Comparison of ENCODE assay signal across 1 cellular context in the genomic region with DNA sequence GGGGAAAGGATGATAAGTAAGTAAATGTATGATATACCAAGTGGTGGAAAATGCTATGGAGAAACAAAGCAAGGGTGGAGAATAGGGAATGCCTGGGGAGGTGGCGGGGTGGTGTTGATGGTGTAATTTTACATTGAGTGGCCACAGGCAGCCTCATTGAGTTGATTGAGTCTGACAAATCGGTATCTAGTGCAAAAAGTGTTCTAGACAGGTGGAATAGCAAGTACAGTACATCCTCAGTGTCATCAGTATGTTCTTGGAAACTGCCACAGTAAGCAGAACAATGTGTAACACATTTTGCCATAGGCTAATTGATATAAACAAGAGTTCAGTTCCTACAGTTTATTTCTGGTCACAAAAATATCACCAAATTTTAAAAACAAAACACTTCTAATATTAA.
TF ChIP-seq lines count a peak whose summit lies in the region.

No MANE protein-coding gene starts in this region.

TF ChIP-seq in GM23338, 12 proteins besides CTCF, POLR2A, EP300 and RAD21 (continued from another document):
- TF ChIP-seq, protein P1, sequence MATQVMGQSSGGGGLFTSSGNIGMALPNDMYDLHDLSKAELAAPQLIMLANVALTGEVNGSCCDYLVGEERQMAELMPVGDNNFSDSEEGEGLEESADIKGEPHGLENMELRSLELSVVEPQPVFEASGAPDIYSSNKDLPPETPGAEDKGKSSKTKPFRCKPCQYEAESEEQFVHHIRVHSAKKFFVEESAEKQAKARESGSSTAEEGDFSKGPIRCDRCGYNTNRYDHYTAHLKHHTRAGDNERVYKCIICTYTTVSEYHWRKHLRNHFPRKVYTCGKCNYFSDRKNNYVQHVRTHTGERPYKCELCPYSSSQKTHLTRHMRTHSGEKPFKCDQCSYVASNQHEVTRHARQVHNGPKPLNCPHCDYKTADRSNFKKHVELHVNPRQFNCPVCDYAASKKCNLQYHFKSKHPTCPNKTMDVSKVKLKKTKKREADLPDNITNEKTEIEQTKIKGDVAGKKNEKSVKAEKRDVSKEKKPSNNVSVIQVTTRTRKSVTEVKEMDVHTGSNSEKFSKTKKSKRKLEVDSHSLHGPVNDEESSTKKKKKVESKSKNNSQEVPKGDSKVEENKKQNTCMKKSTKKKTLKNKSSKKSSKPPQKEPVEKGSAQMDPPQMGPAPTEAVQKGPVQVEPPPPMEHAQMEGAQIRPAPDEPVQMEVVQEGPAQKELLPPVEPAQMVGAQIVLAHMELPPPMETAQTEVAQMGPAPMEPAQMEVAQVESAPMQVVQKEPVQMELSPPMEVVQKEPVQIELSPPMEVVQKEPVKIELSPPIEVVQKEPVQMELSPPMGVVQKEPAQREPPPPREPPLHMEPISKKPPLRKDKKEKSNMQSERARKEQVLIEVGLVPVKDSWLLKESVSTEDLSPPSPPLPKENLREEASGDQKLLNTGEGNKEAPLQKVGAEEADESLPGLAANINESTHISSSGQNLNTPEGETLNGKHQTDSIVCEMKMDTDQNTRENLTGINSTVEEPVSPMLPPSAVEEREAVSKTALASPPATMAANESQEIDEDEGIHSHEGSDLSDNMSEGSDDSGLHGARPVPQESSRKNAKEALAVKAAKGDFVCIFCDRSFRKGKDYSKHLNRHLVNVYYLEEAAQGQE (IDR thresholded peaks at IDR 0.05; ENCODE audit: unreplicated experiment): no peak
